In the genomic region with DNA sequence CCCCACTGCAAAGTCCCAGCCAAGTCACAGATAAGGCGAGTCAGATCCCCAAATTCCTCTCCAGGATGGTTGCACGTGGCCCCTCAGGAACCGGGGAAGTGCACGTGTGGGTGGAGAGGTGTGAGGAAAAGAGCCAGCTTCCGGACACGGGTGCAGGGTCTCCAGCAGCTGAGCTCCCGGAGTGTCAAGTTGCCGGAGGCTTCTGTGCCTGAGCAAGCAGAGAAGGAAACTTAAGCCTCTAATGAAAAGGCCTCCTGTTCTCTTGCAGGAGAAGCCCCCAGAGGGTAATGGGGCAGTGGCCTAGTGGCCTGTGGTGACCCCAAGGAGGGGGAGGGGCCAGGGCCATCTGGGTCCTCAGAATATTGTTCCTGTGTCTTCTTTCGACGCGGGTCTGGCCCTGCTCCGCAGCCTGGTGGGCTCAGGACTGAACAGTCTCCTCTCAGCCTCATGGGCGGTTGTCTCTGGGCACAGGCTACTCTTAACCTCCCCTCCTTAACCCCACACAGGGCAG, we compare ENCODE assay signal across 20 cellular contexts.
DNase-seq lines count a peak whose midpoint lies in the region; ATAC-seq and TF ChIP-seq lines count a peak whose summit lies in the region.
"Had no signal": no experiment of that assay in that cellular context is flagged by ENCODE, and none has a peak within 500 bp of the region (broad histone marks: within the 10 kb centered on the region; RNA-seq: fewer than 3 reads in every experiment).

No MANE protein-coding gene starts in this region.

- H3K27me3 Mint-ChIP-seq in nephron progenitor cell (ENCODE audit: low read depth, poor library complexity), result peaks cover 8% of the 10 kb centered on the region
- peaks cover 15% of the 10 kb centered on the region for H3K27me3 Mint-ChIP-seq in CD8-positive, alpha-beta T cell (ENCODE audit: low read depth)

- no peaks in the 10 kb centered on the region for H3K9me3 ChIP-seq in upper lobe of right lung
- no peaks in the 10 kb centered on the region for H3K9me3 ChIP-seq in CD8-positive, alpha-beta T cell (ENCODE audit: low read length)
- H3K9me3 ChIP-seq: adrenal gland, MG63 had no signal

- POLR2A ChIA-PET in CD8-positive, alpha-beta T cell (lab: Charles Lee), result no interaction called here

- no peak for TF ChIP-seq CTCF in nephron progenitor cell (IDR thresholded peaks at IDR 0.05)
- TF ChIP-seq CTCF in upper lobe of right lung (IDR thresholded peaks at IDR 0.05), result no peak
- no peak for TF ChIP-seq CTCF in CD8-positive, alpha-beta T cell (IDR thresholded peaks at IDR 0.05)

- peak overlapping the region; percentile 97 for H3K27ac Mint-ChIP-seq in nephron progenitor cell
- H3K27ac Mint-ChIP-seq in CD8-positive, alpha-beta T cell, result no peak overlapping the region
- H3K27ac Mint-ChIP-seq: mesothelial cell of epicardium; stimulated activated naive CD8-positive, alpha-beta T cell treated with anti-CD3 and anti-CD28 coated beads, Interleukin-15, amount 100 ng/mL, for 72 hours had no signal

- H3K4me3 ChIP-seq in upper lobe of right lung, result no peak overlapping the region
- H3K4me3 ChIP-seq in CD8-positive, alpha-beta T cell (ENCODE audit: low read depth, low read length), result no peak overlapping the region
- H3K4me3 ChIP-seq: adrenal gland, MG63, SK-N-MC had no signal

- CTCF ChIA-PET in CD8-positive, alpha-beta T cell (lab: Charles Lee), result interaction anchor here (0.5 to 1.6 kb wide), 4 partner anchors 12 to 389 kb away, joined by 3 to 6 read pairs (median 4); no protein-coding TSS in a partner anchor

- H3K4me1 Mint-ChIP-seq in nephron progenitor cell, result peaks cover 99% of the 10 kb centered on the region
- H3K4me1 Mint-ChIP-seq in CD8-positive, alpha-beta T cell (ENCODE audit: low read depth), result peaks cover 2% of the 10 kb centered on the region
- H3K4me1 Mint-ChIP-seq: stimulated activated naive CD8-positive, alpha-beta T cell treated with anti-CD3 and anti-CD28 coated beads, Interleukin-15, amount 100 ng/mL, for 72 hours had no signal

- peaks cover 17% of the 10 kb centered on the region for H3K36me3 Mint-ChIP-seq in nephron progenitor cell (ENCODE audit: low read depth)
- H3K36me3 Mint-ChIP-seq in CD8-positive, alpha-beta T cell, result no peaks in the 10 kb centered on the region
- H3K36me3 Mint-ChIP-seq: mesothelial cell of epicardium had no signal

- no peaks in the 10 kb centered on the region for H3K36me3 ChIP-seq in upper lobe of right lung
- H3K36me3 ChIP-seq in CD8-positive, alpha-beta T cell (ENCODE audit: insufficient read depth, low read length), result no peaks in the 10 kb centered on the region
- H3K36me3 ChIP-seq: adrenal gland, MG63 had no signal

- no peak for ATAC-seq in upper lobe of right lung
- no peak for ATAC-seq in CD8-positive, alpha-beta T cell
- ATAC-seq: stimulated activated naive CD8-positive, alpha-beta T cell treated with anti-CD3 and anti-CD28 coated beads, Interleukin-15, amount 100 ng/mL, for 72 hours had no signal

- peak overlapping the region; percentile 10 for H3K4me3 Mint-ChIP-seq in nephron progenitor cell
- no peak overlapping the region for H3K4me3 Mint-ChIP-seq in CD8-positive, alpha-beta T cell
- H3K4me3 Mint-ChIP-seq: mesothelial cell of epicardium; stimulated activated naive CD8-positive, alpha-beta T cell treated with anti-CD3 and anti-CD28 coated beads, Interleukin-15, amount 100 ng/mL, for 72 hours had no signal

- H3K27me3 ChIP-seq in upper lobe of right lung, result no peaks in the 10 kb centered on the region
- no peaks in the 10 kb centered on the region for H3K27me3 ChIP-seq in CD8-positive, alpha-beta T cell (ENCODE audit: insufficient read depth, low read length)
- H3K27me3 ChIP-seq: adrenal gland, MG63 had no signal

- intact Hi-C loops in upper lobe of right lung (cut with DNase I), result loop anchor here (10.0 kb wide), 1 partner anchor 83 kb away; no protein-coding TSS in a partner anchor
- intact Hi-C loops in CD8-positive, alpha-beta T cell (cut with DNase I, micrococcal nuclease), result loop anchor here in 1 of 2 experiments (2.0 to 5.0 kb wide), 2 partner anchors 256 to 383 kb away; no protein-coding TSS in a partner anchor

- H3K9me3 Mint-ChIP-seq in nephron progenitor cell, result no peaks in the 10 kb centered on the region
- no peaks in the 10 kb centered on the region for H3K9me3 Mint-ChIP-seq in CD8-positive, alpha-beta T cell
- H3K9me3 Mint-ChIP-seq: mesothelial cell of epicardium; stimulated activated naive CD8-positive, alpha-beta T cell treated with anti-CD3 and anti-CD28 coated beads, Interleukin-15, amount 100 ng/mL, for 72 hours had no signal

- DNase-seq in NCI-H2171 treated with DMSO at 0.1 percent for 48 hours (lab: John Stamatoyannopoulos, UW) (peak; percentile 6), NCI-H2171 (lab: John Stamatoyannopoulos, UW) (no peak), ecto neural progenitor cell (ENCODE audit: low spot score) (peak; percentile 91), nephron progenitor cell (peak; percentile 78), upper lobe of right lung (peak; percentile 49), cerebellum (ENCODE audit: low spot score) (no peak), substantia nigra (lab: John Stamatoyannopoulos, UW) (no peak)
- DNase-seq in CD8-positive, alpha-beta T cell, result no peak
- DNase-seq: activated gamma-delta T cell, AML-193, DMS79, NCI-H1436 treated with DMSO at 0.1 percent for 48 hours, NCI-H774 had no signal

- H3K4me1 ChIP-seq in upper lobe of right lung, result peaks cover 9% of the 10 kb centered on the region
- H3K4me1 ChIP-seq in CD8-positive, alpha-beta T cell (ENCODE audit: insufficient read depth, low read length), result no peaks in the 10 kb centered on the region

- peak overlapping the region; percentile 18 for H3K27ac ChIP-seq in upper lobe of right lung
- H3K27ac ChIP-seq in CD8-positive, alpha-beta T cell (ENCODE audit: low read depth, low read length), result no peak overlapping the region
- H3K27ac ChIP-seq in substantia nigra (ENCODE audit: low read depth, low read length, poor library complexity, severe bottlenecking), result no peak overlapping the region
- H3K27ac ChIP-seq: adrenal gland, epithelial cell of prostate, SK-N-MC, VCaP had no signal

Comparison
In these comparisons a context has a peak if more than half of its experiments do, and no peak if none do; other contexts are left out.
1. DNase-seq: peak in NCI-H2171 treated with DMSO at 0.1 percent for 48 hours (single experiment), ecto neural progenitor cell (single experiment), nephron progenitor cell (single experiment) and upper lobe of right lung (single experiment); none in NCI-H2171 (single experiment), cerebellum (single experiment), CD8-positive, alpha-beta T cell (0 of 7) and substantia nigra (0 of 49).